Comparison of ENCODE assay signal across 33 cellular contexts in genomic region chr12:92261071-92261470, GRCh38.
"Had no signal": no experiment of that assay in that cellular context is flagged by ENCODE, and none has a peak within 500 bp of the region (broad histone marks: within the 10 kb centered on the region; RNA-seq: fewer than 3 reads in every experiment).

No MANE protein-coding gene starts in this region.

- H3K27ac ChIP-seq: brain microvascular endothelial cell, coronary artery, dorsolateral prefrontal cortex, heart left ventricle, pancreas, prostate gland, sigmoid colon, stomach, thyroid gland, upper lobe of right lung, VCaP had no signal

- H3K36me3 Mint-ChIP-seq: activated naive CD4-positive, alpha-beta T cell treated with anti-CD3 and anti-CD28 coated beads, Interleukin-2, amount 10 ng/mL, durations not matched to agents 7 days and 5 days; immature natural killer cell; mesothelial cell of epicardium; stimulated activated effector memory CD8-positive, alpha-beta T cell treated with anti-CD3 and anti-CD28 coated beads, Interleukin-12 subunit alpha, Interleukin-12 subunit beta, amount 100 ng/mL, for 72 hours had no signal

- H3K4me3 ChIP-seq: coronary artery, dorsolateral prefrontal cortex, heart left ventricle, pancreas, prostate gland, sigmoid colon, stomach, thyroid gland, upper lobe of right lung had no signal

- H3K9me3 Mint-ChIP-seq: stimulated activated effector memory CD8-positive, alpha-beta T cell treated with anti-CD3 and anti-CD28 coated beads, Interleukin-12 subunit alpha, Interleukin-12 subunit beta, amount 100 ng/mL, for 72 hours had no signal

- H3K9me3 ChIP-seq: pancreas, prostate gland, sigmoid colon, stomach, thyroid gland, upper lobe of right lung had no signal

- DNase-seq: activated CD4-positive, alpha-beta T cell treated with anti-CD3 and anti-CD28 coated beads for 48 hours; activated CD4-positive, alpha-beta T cell treated with anti-CD3 and anti-CD28 coated beads, Interleukin-2, amount 50 U/mL, for 48 hours; activated CD8-positive, alpha-beta memory T cell treated with anti-CD3 and anti-CD28 coated beads, Interleukin-2, amount 50 U/mL, for 4 hours; activated gamma-delta T cell; activated naive CD4-positive, alpha-beta T cell treated with anti-CD3 and anti-CD28 coated beads, Interleukin-2, amount 10 ng/mL, durations not matched to agents 7 days and 5 days; activated naive CD8-positive, alpha-beta T cell treated with anti-CD3 and anti-CD28 coated beads, Interleukin-2, amount 10 ng/mL, durations not matched to agents 7 days and 5 days; activated T-cell treated with anti-CD3 and anti-CD28 coated beads, Interleukin-2, amount 50 U/mL, for 1 hour; brain microvascular endothelial cell; dorsolateral prefrontal cortex; effector memory CD4-positive, alpha-beta T cell; erythroblast; heart left ventricle; hypothalamus; immature natural killer cell; kidney; left colon; mammary epithelial cell; naive thymus-derived CD4-positive, alpha-beta T cell; nucleus accumbens; pancreas; sigmoid colon; small intestine; stimulated activated CD4-positive, alpha-beta T cell treated with anti-CD3 and anti-CD28 coated beads, Interleukin-4, amount 100 ng/mL, for 24 hours; stomach; T-helper 9 cell; thyroid gland; upper lobe of right lung had no signal

- H3K4me1 Mint-ChIP-seq: immature natural killer cell; stimulated activated effector memory CD8-positive, alpha-beta T cell treated with anti-CD3 and anti-CD28 coated beads, Interleukin-12 subunit alpha, Interleukin-12 subunit beta, amount 100 ng/mL, for 72 hours had no signal

- H3K4me3 Mint-ChIP-seq: activated naive CD4-positive, alpha-beta T cell treated with anti-CD3 and anti-CD28 coated beads, Interleukin-2, amount 10 ng/mL, durations not matched to agents 7 days and 5 days; activated naive CD8-positive, alpha-beta T cell treated with anti-CD3 and anti-CD28 coated beads, Interleukin-2, amount 10 ng/mL, durations not matched to agents 7 days and 5 days; immature natural killer cell; mesothelial cell of epicardium; stimulated activated effector memory CD8-positive, alpha-beta T cell treated with anti-CD3 and anti-CD28 coated beads, Interleukin-12 subunit alpha, Interleukin-12 subunit beta, amount 100 ng/mL, for 72 hours had no signal

- H3K27ac Mint-ChIP-seq: activated naive CD4-positive, alpha-beta T cell treated with anti-CD3 and anti-CD28 coated beads, Interleukin-2, amount 10 ng/mL, durations not matched to agents 7 days and 5 days; activated naive CD8-positive, alpha-beta T cell treated with anti-CD3 and anti-CD28 coated beads, Interleukin-2, amount 10 ng/mL, durations not matched to agents 7 days and 5 days; immature natural killer cell; mesothelial cell of epicardium; stimulated activated effector memory CD8-positive, alpha-beta T cell treated with anti-CD3 and anti-CD28 coated beads, Interleukin-12 subunit alpha, Interleukin-12 subunit beta, amount 100 ng/mL, for 72 hours had no signal

- H3K36me3 ChIP-seq: brain microvascular endothelial cell, heart left ventricle, pancreas, prostate gland, sigmoid colon, stomach, thyroid gland, upper lobe of right lung had no signal

- ATAC-seq: activated CD4-positive, CD25-positive, alpha-beta regulatory T cell treated with anti-CD3 and anti-CD28 coated beads, Interleukin-2, amount 50 U/mL, for 24 hours; heart left ventricle; left colon; naive thymus-derived CD4-positive, alpha-beta T cell; pancreas; stimulated activated effector memory CD8-positive, alpha-beta T cell treated with anti-CD3 and anti-CD28 coated beads, Interleukin-12 subunit alpha, Interleukin-12 subunit beta, amount 100 ng/mL, for 72 hours; upper lobe of right lung had no signal

- H3K27me3 ChIP-seq: brain microvascular endothelial cell, dorsolateral prefrontal cortex, heart left ventricle, pancreas, sigmoid colon, stomach, thyroid gland, upper lobe of right lung had no signal

- H3K27me3 Mint-ChIP-seq: activated naive CD4-positive, alpha-beta T cell treated with anti-CD3 and anti-CD28 coated beads, Interleukin-2, amount 10 ng/mL, durations not matched to agents 7 days and 5 days; activated naive CD8-positive, alpha-beta T cell treated with anti-CD3 and anti-CD28 coated beads, Interleukin-2, amount 10 ng/mL, durations not matched to agents 7 days and 5 days; naive thymus-derived CD4-positive, alpha-beta T cell had no signal

- H3K4me1 ChIP-seq: pancreas, prostate gland, sigmoid colon, stomach, thyroid gland, upper lobe of right lung had no signal
